ENCODE assay signal across 16 cellular contexts in the genomic region with DNA sequence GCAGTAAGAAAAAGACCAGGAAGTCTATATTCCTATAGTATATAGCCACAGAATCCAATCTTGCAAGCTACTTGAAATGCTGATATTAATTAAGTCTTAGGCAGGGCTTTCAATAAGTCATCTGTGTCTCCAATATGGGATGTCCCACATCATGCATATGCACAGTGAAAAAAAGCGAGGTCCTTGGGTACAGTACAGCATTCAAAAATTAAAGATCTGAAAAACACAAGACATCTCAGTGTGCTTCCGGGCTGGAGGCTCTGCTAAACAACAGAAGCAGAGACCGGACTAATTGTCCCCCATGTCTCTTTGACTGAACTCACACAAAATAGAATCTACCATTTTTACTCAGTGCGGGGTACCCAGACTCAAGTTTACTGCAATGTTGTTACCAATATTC.
DNase-seq lines count a peak whose midpoint lies in the region; ATAC-seq, FAIRE-seq and TF ChIP-seq lines count a peak whose summit lies in the region.
"Had no signal": no experiment of that assay in that cellular context is flagged by ENCODE, and none has a peak within 500 bp of the region (broad histone marks: within the 10 kb centered on the region; RNA-seq: fewer than 3 reads in every experiment).

No MANE protein-coding gene starts in this region.

- H3K36me3 ChIP-seq in OCI-LY7 (ENCODE audit: insufficient read depth, low read length) (no peaks in the 10 kb centered on the region), parathyroid adenoma (ENCODE audit: control insufficient read depth, insufficient read depth, low read length) (no peaks in the 10 kb centered on the region)
- H3K36me3 ChIP-seq: upper lobe of left lung had no signal

- POLR2A ChIA-PET in OCI-LY7 (lab: Charles Lee): interaction anchor here (0.7 to 13.2 kb wide), 19 partner anchors 9 to 440 kb away, joined by 3 to 205 read pairs (median 9); no protein-coding TSS in a partner anchor
- POLR2A ChIA-PET in activated CD8-positive, alpha-beta T cell treated with anti-CD3 and anti-CD28 coated beads for 36 hours (lab: Charles Lee): no interaction called here

- H3K9me3 ChIP-seq in OCI-LY7 (ENCODE audit: low read length) (no peaks in the 10 kb centered on the region), parathyroid adenoma (ENCODE audit: control insufficient read depth, low read length) (no peaks in the 10 kb centered on the region)
- H3K9me3 ChIP-seq: upper lobe of left lung had no signal

- TSS peak; percentile 93 for BruUV-seq in OCI-LY7 (replicated peaks; lab: Mats Ljungman, UMichigan)

- no peaks in the 10 kb centered on the region for H3K9me2 ChIP-seq in OCI-LY7 (ENCODE audit: insufficient read depth, low read length)

- H3K27ac ChIP-seq in OCI-LY7 (ENCODE audit: low read depth, low read length, poor library complexity, severe bottlenecking): peak overlapping the region; percentile 97
- H3K27ac ChIP-seq in parathyroid adenoma: no peak overlapping the region

- H2AFZ ChIP-seq in OCI-LY7 (ENCODE audit: low read length): peak overlapping the region; percentile 63; the same call in 1 of the 2 replicates
- H2AFZ ChIP-seq in parathyroid adenoma: no peak overlapping the region

- H3K9me3 Mint-ChIP-seq in brain: no peaks in the 10 kb centered on the region
- H3K9me3 Mint-ChIP-seq in activated CD8-positive, alpha-beta T cell treated with anti-CD3 and anti-CD28 coated beads for 36 hours: no peaks in the 10 kb centered on the region
- H3K9me3 Mint-ChIP-seq in stimulated activated effector memory CD8-positive, alpha-beta T cell treated with anti-CD3 and anti-CD28 coated beads, Interleukin-12 subunit alpha, Interleukin-12 subunit beta, amount 100 ng/mL, for 72 hours: no peaks in the 10 kb centered on the region
- H3K9me3 Mint-ChIP-seq: activated naive CD4-positive, alpha-beta T cell treated with anti-CD3 and anti-CD28 coated beads, Interleukin-2, amount 50 U/mL, for 72 hours; GM23338 had no signal

- H3K27ac Mint-ChIP-seq in brain: peak overlapping the region; percentile 46 to 88 (median 82)
- no peak overlapping the region for H3K27ac Mint-ChIP-seq in activated CD8-positive, alpha-beta T cell treated with anti-CD3 and anti-CD28 coated beads for 36 hours
- H3K27ac Mint-ChIP-seq in stimulated activated effector memory CD8-positive, alpha-beta T cell treated with anti-CD3 and anti-CD28 coated beads, Interleukin-12 subunit alpha, Interleukin-12 subunit beta, amount 100 ng/mL, for 72 hours: no peak overlapping the region
- H3K27ac Mint-ChIP-seq: activated naive CD4-positive, alpha-beta T cell treated with anti-CD3 and anti-CD28 coated beads, Interleukin-2, amount 50 U/mL, for 72 hours; GM23338 had no signal

- intact Hi-C loops in OCI-LY7 (cut with micrococcal nuclease; ENCODE audit: unreplicated experiment): loop anchor here (2.0 kb wide), 1 partner anchor 16 kb away; no protein-coding TSS in a partner anchor
- intact Hi-C loops in activated CD8-positive, alpha-beta T cell treated with anti-CD3 and anti-CD28 coated beads for 36 hours (cut with micrococcal nuclease): no loop called here

- H3K9ac ChIP-seq in parathyroid adenoma: no peak overlapping the region

- peaks cover 3% of the 10 kb centered on the region for H3K27me3 Mint-ChIP-seq in brain
- H3K27me3 Mint-ChIP-seq in activated CD8-positive, alpha-beta T cell treated with anti-CD3 and anti-CD28 coated beads for 36 hours: no peaks in the 10 kb centered on the region
- H3K27me3 Mint-ChIP-seq: naive thymus-derived CD8-positive, alpha-beta T cell had no signal

- H3K4me2 ChIP-seq in OCI-LY7 (ENCODE audit: low read length) (peak overlapping the region; percentile 98), parathyroid adenoma (ENCODE audit: low read length) (peak overlapping the region; percentile 24)
- H3K4me2 ChIP-seq: GM23338 had no signal

- peak; percentile 31 for FAIRE-seq in GM18507 (lab: Jason Lieb, UNC)

- DNase-seq in GM18507 (ENCODE audit: extremely low spot score, insufficient read length, low read depth) (no peak), OCI-LY7 (ENCODE audit: low spot score) (peak; percentile 84), T-helper 9 cell (no peak), mucosa of gallbladder (ENCODE audit: low spot score) (no peak)
- DNase-seq in activated CD8-positive, alpha-beta T cell treated with anti-CD3 and anti-CD28 coated beads for 36 hours: no peak
- DNase-seq in stimulated activated effector memory CD8-positive, alpha-beta T cell treated with anti-CD3 and anti-CD28 coated beads, Interleukin-12 subunit alpha, Interleukin-12 subunit beta, amount 100 ng/mL, for 72 hours (ENCODE audit: low spot score in 2 of 2): no peak
- DNase-seq: activated CD8-positive, alpha-beta memory T cell treated with anti-CD3 and anti-CD28 coated beads, Interleukin-2, amount 50 U/mL, for 48 hours; naive thymus-derived CD8-positive, alpha-beta T cell; right cardiac atrium; stimulated activated CD4-positive, alpha-beta T cell treated with anti-CD3 and anti-CD28 coated beads, Interleukin-2, amount 100 ng/mL, for 48 hours had no signal

- peak overlapping the region; percentile 61 for H3K4me3 ChIP-seq in OCI-LY7 (ENCODE audit: low read depth, low read length, poor library complexity, severe bottlenecking)
- H3K4me3 ChIP-seq in parathyroid adenoma (ENCODE audit: low read depth, low read length): no peak overlapping the region
- H3K4me3 ChIP-seq: GM23338, upper lobe of left lung had no signal

- H4K20me1 ChIP-seq in OCI-LY7 (ENCODE audit: insufficient read depth, low read length): no peaks in the 10 kb centered on the region

- CTCF ChIA-PET in OCI-LY7 (lab: Charles Lee; ENCODE audit: unreplicated experiment): interaction anchor here (0.8 to 4.4 kb wide), 9 partner anchors 12 to 45 kb away, joined by 3 to 16 read pairs (median 8); no protein-coding TSS in a partner anchor
- CTCF ChIA-PET in activated CD8-positive, alpha-beta T cell treated with anti-CD3 and anti-CD28 coated beads for 36 hours (lab: Charles Lee): no interaction called here

- peak overlapping the region in 3 of 5 experiments; percentile 18 to 59 (median 26) for H3K4me3 Mint-ChIP-seq in brain
- H3K4me3 Mint-ChIP-seq in activated CD8-positive, alpha-beta T cell treated with anti-CD3 and anti-CD28 coated beads for 36 hours: no peak overlapping the region
- H3K4me3 Mint-ChIP-seq in stimulated activated effector memory CD8-positive, alpha-beta T cell treated with anti-CD3 and anti-CD28 coated beads, Interleukin-12 subunit alpha, Interleukin-12 subunit beta, amount 100 ng/mL, for 72 hours: no peak overlapping the region
- H3K4me3 Mint-ChIP-seq: GM23338; naive thymus-derived CD8-positive, alpha-beta T cell had no signal

- ATAC-seq in activated CD8-positive, alpha-beta T cell treated with anti-CD3 and anti-CD28 coated beads for 36 hours: no peak
- ATAC-seq in stimulated activated effector memory CD8-positive, alpha-beta T cell treated with anti-CD3 and anti-CD28 coated beads, Interleukin-12 subunit alpha, Interleukin-12 subunit beta, amount 100 ng/mL, for 72 hours: no peak
- ATAC-seq: activated CD4-positive, CD25-positive, alpha-beta regulatory T cell treated with anti-CD3 and anti-CD28 coated beads, Interleukin-2, amount 50 U/mL, for 24 hours; activated naive CD4-positive, alpha-beta T cell treated with anti-CD3 and anti-CD28 coated beads, Interleukin-2, amount 50 U/mL, for 72 hours; GM23338; naive thymus-derived CD8-positive, alpha-beta T cell had no signal

- peaks cover 81% of the 10 kb centered on the region for H3K4me1 Mint-ChIP-seq in brain
- no peaks in the 10 kb centered on the region for H3K4me1 Mint-ChIP-seq in activated CD8-positive, alpha-beta T cell treated with anti-CD3 and anti-CD28 coated beads for 36 hours (ENCODE audit: low read depth)
- no peaks in the 10 kb centered on the region for H3K4me1 Mint-ChIP-seq in stimulated activated effector memory CD8-positive, alpha-beta T cell treated with anti-CD3 and anti-CD28 coated beads, Interleukin-12 subunit alpha, Interleukin-12 subunit beta, amount 100 ng/mL, for 72 hours

- no peaks in the 10 kb centered on the region for H3K36me3 Mint-ChIP-seq in brain
- H3K36me3 Mint-ChIP-seq in activated CD8-positive, alpha-beta T cell treated with anti-CD3 and anti-CD28 coated beads for 36 hours (ENCODE audit: low read depth): no peaks in the 10 kb centered on the region
- H3K36me3 Mint-ChIP-seq in stimulated activated effector memory CD8-positive, alpha-beta T cell treated with anti-CD3 and anti-CD28 coated beads, Interleukin-12 subunit alpha, Interleukin-12 subunit beta, amount 100 ng/mL, for 72 hours: no peaks in the 10 kb centered on the region
- H3K36me3 Mint-ChIP-seq: activated naive CD4-positive, alpha-beta T cell treated with anti-CD3 and anti-CD28 coated beads, Interleukin-2, amount 50 U/mL, for 72 hours; naive thymus-derived CD8-positive, alpha-beta T cell had no signal

- TF ChIP-seq CTCF in OCI-LY7 (conservative IDR thresholded peaks at IDR 0.05; ENCODE audit: low read length) (no peak), brain (conservative IDR thresholded peaks at IDR 0.05) (no peak), parathyroid adenoma (IDR thresholded peaks at IDR 0.05) (no peak)
- TF ChIP-seq CTCF in activated CD8-positive, alpha-beta T cell treated with anti-CD3 and anti-CD28 coated beads for 36 hours (IDR thresholded peaks at IDR 0.05): no peak

- no peaks in the 10 kb centered on the region for H3K27me3 ChIP-seq in parathyroid adenoma (ENCODE audit: control insufficient read depth, insufficient read depth, low read length)
- H3K27me3 ChIP-seq: upper lobe of left lung had no signal

- H3K79me2 ChIP-seq in OCI-LY7 (ENCODE audit: insufficient read depth, low read depth, low read length) (no peaks in the 10 kb centered on the region), parathyroid adenoma (no peaks in the 10 kb centered on the region)

- H3K4me1 ChIP-seq in OCI-LY7 (ENCODE audit: insufficient read depth, low read length, poor library complexity, severe bottlenecking): peaks cover 82% of the 10 kb centered on the region
- peaks cover 5% of the 10 kb centered on the region for H3K4me1 ChIP-seq in parathyroid adenoma

Comparison
In these comparisons a context has a peak if more than half of its experiments do, and no peak if none do; other contexts are left out.
1. H3K27ac Mint-ChIP-seq: peak in brain (5 of 5); none in activated CD8-positive, alpha-beta T cell treated with anti-CD3 and anti-CD28 coated beads for 36 hours (single experiment) and stimulated activated effector memory CD8-positive, alpha-beta T cell treated with anti-CD3 and anti-CD28 coated beads, Interleukin-12 subunit alpha, Interleukin-12 subunit beta, amount 100 ng/mL, for 72 hours (single experiment).
2. H3K4me3 Mint-ChIP-seq: peak in brain (3 of 5); none in activated CD8-positive, alpha-beta T cell treated with anti-CD3 and anti-CD28 coated beads for 36 hours (single experiment) and stimulated activated effector memory CD8-positive, alpha-beta T cell treated with anti-CD3 and anti-CD28 coated beads, Interleukin-12 subunit alpha, Interleukin-12 subunit beta, amount 100 ng/mL, for 72 hours (single experiment).